In genomic region chr2:187502467-187502866, GRCh38 we compare ENCODE assay signal across 21 cellular contexts. TPM values are rescaled to one million over a fixed set of nuclear protein-coding genes. Genes with fewer than 3 reads are reported as not detected.
DNase-seq lines count a peak whose midpoint lies in the region; ATAC-seq, FAIRE-seq and TF ChIP-seq lines count a peak whose summit lies in the region.
"Had no signal": no experiment of that assay in that cellular context is flagged by ENCODE, and none has a peak within 500 bp of the region (broad histone marks: within the 10 kb centered on the region; RNA-seq: fewer than 3 reads in every experiment).

No MANE protein-coding gene starts in this region.

- peaks cover 20% of the 10 kb centered on the region for H3K4me1 Mint-ChIP-seq in progenitor cell of endocrine pancreas (ENCODE audit: low read depth)
- H3K4me1 Mint-ChIP-seq: activated B cell treated with CpG ODN at 0.5 μM for 24 hours; activated CD8-positive, alpha-beta memory T cell treated with anti-CD3 and anti-CD28 coated beads, Interleukin-2, amount 10 ng/mL, durations not matched to agents 7 days and 5 days had no signal

- H3K4me3 Mint-ChIP-seq in progenitor cell of endocrine pancreas (ENCODE audit: low read depth): no peak overlapping the region
- H3K4me3 Mint-ChIP-seq: activated B cell treated with CpG ODN at 0.5 μM for 24 hours; activated CD8-positive, alpha-beta memory T cell treated with anti-CD3 and anti-CD28 coated beads, Interleukin-2, amount 10 ng/mL, durations not matched to agents 7 days and 5 days; activated naive CD4-positive, alpha-beta T cell treated with anti-CD3 and anti-CD28 coated beads for 36 hours; activated T-helper 1 cell treated with anti-CD3 and anti-CD28 coated beads, Interleukin-12 subunit alpha, Interleukin-12 subunit beta, Interleukin-2, Interleukin-4 antibody, amounts not matched to agents 30 ng/mL and 10 ng/mL and 1 ng/mL, durations not matched to agents 14 hours and 24 hours and 36 hours; brain; T-helper 2 cell treated with Interferon-gamma antibody and Interleukin-4, amounts not matched to agents 5 μg/mL and 100 μg/mL, for 36 hours had no signal

- WGBS in HepG2 (ENCODE audit: low lambda C conversion rate): 78% methylated on average over 2 of the region's 2 CpGs

- H3K9me3 ChIP-seq in HepG2 (ENCODE audit: low read length): no peaks in the 10 kb centered on the region
- H3K9me3 ChIP-seq: neutrophil had no signal

- DNase-seq in GDM1 (lab: John Stamatoyannopoulos, UW) (peak; percentile 5), HepG2 (ENCODE audit: low spot score) (no peak), progenitor cell of endocrine pancreas (ENCODE audit: low spot score, unreplicated experiment) (no peak), middle frontal gyrus (ENCODE audit: extremely low spot score, low spot score) (no peak)
- DNase-seq: activated B cell treated with CpG ODN at 0.5 μM for 24 hours; activated CD8-positive, alpha-beta memory T cell treated with anti-CD3 and anti-CD28 coated beads, Interleukin-2, amount 10 ng/mL, durations not matched to agents 7 days and 5 days; activated naive CD4-positive, alpha-beta T cell treated with anti-CD3 and anti-CD28 coated beads for 36 hours; effector CD4-positive, alpha-beta T cell; Karpas-422; NCI-H1694; small intestine; stimulated activated CD4-positive, alpha-beta T cell treated with anti-CD3 and anti-CD28 coated beads, Interleukin-2, amount 100 ng/mL, for 24 hours had no signal

- intact Hi-C loops in HepG2 (cut with micrococcal nuclease; ENCODE audit: unreplicated experiment): no loop called here

- TF ChIP-seq EP300 in HepG2 (IDR thresholded peaks at IDR 0.05; ENCODE audit: low read depth in 2 of 2, low read length in 2 of 2) (no peak), HepG2 (CRISPR knock-in tag; IDR thresholded peaks at IDR 0.05; ENCODE audit: borderline replicate concordance) (no peak)

- no peaks in the 10 kb centered on the region for H3K36me3 Mint-ChIP-seq in progenitor cell of endocrine pancreas (ENCODE audit: insufficient read depth)
- H3K36me3 Mint-ChIP-seq: activated CD8-positive, alpha-beta memory T cell treated with anti-CD3 and anti-CD28 coated beads, Interleukin-2, amount 10 ng/mL, durations not matched to agents 7 days and 5 days; brain had no signal

- TF ChIP-seq CTCF in HepG2 (CRISPR knock-in tag; IDR thresholded peaks at IDR 0.05): no peak
- TF ChIP-seq CTCF in progenitor cell of endocrine pancreas (IDR thresholded peaks at IDR 0.05; ENCODE audit: unreplicated experiment): no peak

- H3K4me1 ChIP-seq in HepG2 (ENCODE audit: insufficient read depth, low read length): peaks cover 68% of the 10 kb centered on the region

- peak overlapping the region; percentile 20; the same call in 1 of the 2 replicates for H3K9ac ChIP-seq in HepG2 (ENCODE audit: insufficient read depth, low read depth, low read length)

- H3K27ac ChIP-seq in HepG2 (ENCODE audit: extremely low read length, insufficient read depth, low read length): peak overlapping the region; percentile 45
- H3K27ac ChIP-seq: C4-2B, neutrophil had no signal

- peak overlapping the region; percentile 12; the same call in 1 of the 2 replicates for H3K4me2 ChIP-seq in HepG2 (ENCODE audit: low read depth, low read length)

- no peaks in the 10 kb centered on the region for H3K27me3 ChIP-seq in HepG2 (ENCODE audit: control insufficient read depth in 1 of 2, insufficient read depth in 2 of 2, low read length in 2 of 2)
- H3K27me3 ChIP-seq: neutrophil, tibial nerve had no signal

- BruUV-seq in HepG2 (replicated peaks; lab: Mats Ljungman, UMichigan): TSS peak; percentile 7

- POLR2A ChIA-PET in HepG2 (lab: Yijun Ruan, JAX): interaction anchor here (1.2 to 2.9 kb wide), 2 partner anchors 30 to 47 kb away, joined by 3 to 11 read pairs; no protein-coding TSS in a partner anchor

- ATAC-seq in HepG2: no peak
- no peak for ATAC-seq in HG03135 (IDR thresholded peaks at IDR 0.05; ENCODE audit: unreplicated experiment)
- ATAC-seq in GM21723 (IDR thresholded peaks at IDR 0.05; ENCODE audit: unreplicated experiment): no peak
- ATAC-seq: activated CD8-positive, alpha-beta memory T cell treated with anti-CD3 and anti-CD28 coated beads, Interleukin-2, amount 10 ng/mL, durations not matched to agents 7 days and 5 days had no signal

- H3K27me3 Mint-ChIP-seq in progenitor cell of endocrine pancreas: no peaks in the 10 kb centered on the region
- H3K27me3 Mint-ChIP-seq: activated B cell treated with CpG ODN at 0.5 μM for 24 hours; activated CD8-positive, alpha-beta memory T cell treated with anti-CD3 and anti-CD28 coated beads, Interleukin-2, amount 10 ng/mL, durations not matched to agents 7 days and 5 days had no signal

- no peak for TF ChIP-seq RAD21 in HepG2 (CRISPR knock-in tag; IDR thresholded peaks at IDR 0.05)

- H3K36me3 ChIP-seq in HepG2 (replicated peaks in 1 of 2; ENCODE audit: control insufficient read depth in 1 of 2, insufficient read depth in 2 of 2, low read length in 2 of 2): peaks cover 1 to 36% of the 10 kb centered on the region in 2 experiments; a peak in 4 of 5 replicates
- H3K36me3 ChIP-seq: neutrophil, tibial nerve had no signal

- CTCF ChIA-PET in HepG2 (lab: Yijun Ruan, JAX; ENCODE audit: low intra/inter-chr PET ratio, low total read pairs): interaction anchor here (7.2 kb wide), 1 partner anchor 78 kb away, joined by 258 read pairs; no protein-coding TSS in a partner anchor

- H3K9me3 Mint-ChIP-seq in progenitor cell of endocrine pancreas (ENCODE audit: low read depth): no peaks in the 10 kb centered on the region
- H3K9me3 Mint-ChIP-seq: activated B cell treated with CpG ODN at 0.5 μM for 24 hours; activated naive CD4-positive, alpha-beta T cell treated with anti-CD3 and anti-CD28 coated beads for 36 hours; activated T-helper 1 cell treated with anti-CD3 and anti-CD28 coated beads, Interleukin-12 subunit alpha, Interleukin-12 subunit beta, Interleukin-2, Interleukin-4 antibody, amounts not matched to agents 30 ng/mL and 10 ng/mL and 1 ng/mL, durations not matched to agents 14 hours and 24 hours and 36 hours; T-helper 2 cell treated with Interferon-gamma antibody and Interleukin-4, amounts not matched to agents 5 μg/mL and 100 μg/mL, for 36 hours had no signal

- in situ Hi-C loops in HepG2 (cut with HindIII; ENCODE audit: extremely low pct_ligation_motif_present, low pct_unique_long_range_greater_than_20kb): loop anchor here (5.0 to 10.0 kb wide), 2 partner anchors 75 to 342 kb away; no protein-coding TSS in a partner anchor

- peaks cover 70% of the 10 kb centered on the region for H3K79me2 ChIP-seq in HepG2 (ENCODE audit: insufficient read depth, low read length)

- no peak overlapping the region for H2AFZ ChIP-seq in HepG2 (ENCODE audit: low read length)

- peak overlapping the region; percentile 18 for H3K27ac Mint-ChIP-seq in progenitor cell of endocrine pancreas
- H3K27ac Mint-ChIP-seq: activated B cell treated with CpG ODN at 0.5 μM for 24 hours; activated CD8-positive, alpha-beta memory T cell treated with anti-CD3 and anti-CD28 coated beads, Interleukin-2, amount 10 ng/mL, durations not matched to agents 7 days and 5 days; activated naive CD4-positive, alpha-beta T cell treated with anti-CD3 and anti-CD28 coated beads for 36 hours; activated T-helper 1 cell treated with anti-CD3 and anti-CD28 coated beads, Interleukin-12 subunit alpha, Interleukin-12 subunit beta, Interleukin-2, Interleukin-4 antibody, amounts not matched to agents 30 ng/mL and 10 ng/mL and 1 ng/mL, durations not matched to agents 14 hours and 24 hours and 36 hours; T-helper 2 cell treated with Interferon-gamma antibody and Interleukin-4, amounts not matched to agents 5 μg/mL and 100 μg/mL, for 36 hours had no signal

- TF ChIP-seq POLR2A in HepG2 (IDR thresholded peaks at IDR 0.05; ENCODE audit: insufficient read depth in 1 of 2, low read depth in 2 of 2, low read length in 2 of 2): no peak

- no peak overlapping the region for H3K4me3 ChIP-seq in HepG2 (replicated peaks in 1 of 3; ENCODE audit: insufficient read depth in 1 of 3, low read depth in 2 of 3, low read length in 3 of 3)
- H3K4me3 ChIP-seq: tibial nerve had no signal

- FAIRE-seq in TTC549 (lab: Jason Lieb, UNC): peak; percentile 51
- FAIRE-seq in HepG2 (lab: Jason Lieb, UNC): no peak

- peaks cover 18% of the 10 kb centered on the region for H4K20me1 ChIP-seq in HepG2 (ENCODE audit: insufficient read depth, low read length)

RNA-seq across cellular contexts. Expression of gene TFPI, which starts 51.8 kb away (rescaled TPM):
- total RNA-seq in HepG2 (2016; rRNA removed; fragmentation: Illumina TruSeq; extraction: Trizol) (161 and 301 TPM in 2 replicates), progenitor cell of endocrine pancreas (17.5 and 23.5 TPM in 2 replicates)
- 38.3 and 39.3 TPM in 2 replicates for total RNA-seq in HepG2 (2016; cell fraction: cytosol; rRNA removed; fragmentation: Illumina TruSeq; extraction: Trizol; ENCODE audit: low read depth)
- total RNA-seq in HepG2 (2016; cell fraction: insoluble cytoplasmic fraction; rRNA removed; fragmentation: Illumina TruSeq; extraction: Trizol): 172 and 272 TPM in 2 replicates
- 52.0 and 70.0 TPM in 2 replicates for total RNA-seq in HepG2 (2016; cell fraction: membrane; rRNA removed; fragmentation: Illumina TruSeq; extraction: Trizol)
- 317 and 356 TPM in 2 replicates for total RNA-seq in HepG2 (2016; cell fraction: nucleus; rRNA removed; fragmentation: Illumina TruSeq; extraction: Trizol)
- polyA plus RNA-seq in HepG2 (2011; rRNA removed): 404 and 436 TPM in 2 replicates
- 141 and 281 TPM in 2 replicates for polyA plus RNA-seq in HepG2 (2011; cell fraction: cytosol; rRNA removed)
- 59.5 and 99.9 TPM in 2 replicates for polyA plus RNA-seq in HepG2 (2011; cell fraction: nucleus; rRNA removed)
- polyA plus RNA-seq in HepG2 (2012): 778 and 1,175 TPM in 2 replicates
- polyA plus RNA-seq in HepG2 (2016; cell fraction: cytosol; fragmentation: Illumina TruSeq; extraction: Trizol; ENCODE audit: low read depth): 23.5 and 25.5 TPM in 2 replicates
- 122 TPM in 2 replicates for polyA plus RNA-seq in HepG2 (2016; cell fraction: insoluble cytoplasmic fraction; fragmentation: Illumina TruSeq; extraction: Trizol; ENCODE audit: low read depth)
- 32.9 and 33.4 TPM in 2 replicates for polyA plus RNA-seq in HepG2 (2016; cell fraction: membrane; fragmentation: Illumina TruSeq; extraction: Trizol; ENCODE audit: low read depth)
- polyA plus RNA-seq in HepG2 (2016; cell fraction: nucleus; fragmentation: Illumina TruSeq; extraction: Trizol; ENCODE audit: insufficient read depth, low read depth): 310 and 322 TPM in 2 replicates
- 28.8 and 207 TPM in 2 replicates for polyA minus RNA-seq in HepG2 (2011; rRNA and poly(A)+ RNA removed; ENCODE audit: low replicate concordance)
- 198 and 296 TPM in 2 replicates for polyA minus RNA-seq in HepG2 (2011; cell fraction: cytosol; rRNA and poly(A)+ RNA removed)
- 460 and 590 TPM in 2 replicates for polyA minus RNA-seq in HepG2 (2011; cell fraction: nucleus; rRNA and poly(A)+ RNA removed)
- total RNA-seq: activated B cell treated with CpG ODN at 0.5 μM for 24 hours; activated CD8-positive, alpha-beta memory T cell treated with anti-CD3 and anti-CD28 coated beads, Interleukin-2, amount 10 ng/mL, durations not matched to agents 7 days and 5 days; activated naive CD4-positive, alpha-beta T cell treated with anti-CD3 and anti-CD28 coated beads for 36 hours had no signal

RNA-seq across cellular contexts. Expression of gene CALCRL, which starts 54.4 kb away (rescaled TPM):
- total RNA-seq in HepG2 (2016; rRNA removed; fragmentation: Illumina TruSeq; extraction: Trizol) (0.02 TPM in 1 of 2 replicates, not detected in the other), progenitor cell of endocrine pancreas (0.79 and 1.5 TPM in 2 replicates)
- total RNA-seq in HepG2 (2016; cell fraction: cytosol; rRNA removed; fragmentation: Illumina TruSeq; extraction: Trizol; ENCODE audit: low read depth): not detected in 2 replicates
- total RNA-seq in HepG2 (2016; cell fraction: insoluble cytoplasmic fraction; rRNA removed; fragmentation: Illumina TruSeq; extraction: Trizol): 0.15 TPM in 1 of 2 replicates, not detected in the other
- 0.21 TPM in 1 of 2 replicates, not detected in the other for total RNA-seq in HepG2 (2016; cell fraction: membrane; rRNA removed; fragmentation: Illumina TruSeq; extraction: Trizol)
- total RNA-seq in HepG2 (2016; cell fraction: nucleus; rRNA removed; fragmentation: Illumina TruSeq; extraction: Trizol): not detected in 2 replicates
- 0.18 TPM in 1 of 2 replicates, not detected in the other for polyA plus RNA-seq in HepG2 (2011; rRNA removed)
- polyA plus RNA-seq in HepG2 (2011; cell fraction: cytosol; rRNA removed): 0.09 TPM in 1 of 2 replicates, not detected in the other
- polyA plus RNA-seq in HepG2 (2011; cell fraction: nucleus; rRNA removed): 0.03 TPM in 1 of 2 replicates, not detected in the other
- 0.20 and 0.66 TPM in 2 replicates for polyA plus RNA-seq in HepG2 (2012)
- polyA plus RNA-seq in HepG2 (2016; cell fraction: cytosol; fragmentation: Illumina TruSeq; extraction: Trizol; ENCODE audit: low read depth): not detected in 2 replicates
- polyA plus RNA-seq in HepG2 (2016; cell fraction: insoluble cytoplasmic fraction; fragmentation: Illumina TruSeq; extraction: Trizol; ENCODE audit: low read depth): not detected in 2 replicates
- not detected in 2 replicates for polyA plus RNA-seq in HepG2 (2016; cell fraction: membrane; fragmentation: Illumina TruSeq; extraction: Trizol; ENCODE audit: low read depth)
- polyA plus RNA-seq in HepG2 (2016; cell fraction: nucleus; fragmentation: Illumina TruSeq; extraction: Trizol; ENCODE audit: insufficient read depth, low read depth): not detected in 2 replicates
- polyA minus RNA-seq in HepG2 (2011; rRNA and poly(A)+ RNA removed; ENCODE audit: low replicate concordance): not detected in 2 replicates
- polyA minus RNA-seq in HepG2 (2011; cell fraction: cytosol; rRNA and poly(A)+ RNA removed): not detected in 2 replicates
- 0.26 and 0.87 TPM in 2 replicates for polyA minus RNA-seq in HepG2 (2011; cell fraction: nucleus; rRNA and poly(A)+ RNA removed)
